In genomic region chr2:106115250-106115649, GRCh38 we compare ENCODE assay signal across 11 cellular contexts.
DNase-seq lines count a peak whose midpoint lies in the region; TF ChIP-seq lines count a peak whose summit lies in the region.
"Had no signal": no experiment of that assay in that cellular context is flagged by ENCODE, and none has a peak within 500 bp of the region (broad histone marks: within the 10 kb centered on the region; RNA-seq: fewer than 3 reads in every experiment).

No MANE protein-coding gene starts in this region.

- 34% methylated on average over 2 of the region's 2 CpGs for WGBS in smooth muscle cell (ENCODE audit: low lambda C conversion rate)

- H3K36me3 ChIP-seq in smooth muscle cell (ENCODE audit: low read depth): no peaks in the 10 kb centered on the region

- TF ChIP-seq RAD21 in Ishikawa (IDR thresholded peaks at IDR 0.05; ENCODE audit: low read depth): no peak

- H3K27ac ChIP-seq in smooth muscle cell (ENCODE audit: low read depth): no peak overlapping the region

- no peak for DNase-seq in activated T-cell treated with anti-CD3 and anti-CD28 coated beads, Interleukin-2, amount 50 U/mL, for 24 hours
- no peak for DNase-seq in activated T-cell treated with anti-CD3 and anti-CD28 coated beads for 4 hours
- no peak for DNase-seq in chondrocyte (ENCODE audit: low spot score)
- DNase-seq in NCI-H2227 (lab: John Stamatoyannopoulos, UW; ENCODE audit: unreplicated experiment): no peak
- no peak for DNase-seq in smooth muscle cell (lab: John Stamatoyannopoulos, UW; ENCODE audit: unreplicated experiment)
- DNase-seq in midbrain (lab: John Stamatoyannopoulos, UW): no peak
- DNase-seq: activated T-cell treated with anti-CD3 and anti-CD28 coated beads, Interleukin-2, amount 50 U/mL, for 4 hours had no signal

- TF ChIP-seq CTCF in chondrocyte (IDR thresholded peaks at IDR 0.05): no peak
- TF ChIP-seq CTCF in smooth muscle cell (IDR thresholded peaks at IDR 0.05; ENCODE audit: borderline replicate concordance, insufficient read depth, poor library complexity, severe bottlenecking): no peak

- H3K4me1 Mint-ChIP-seq in activated T-cell treated with anti-CD3 and anti-CD28 coated beads, Interleukin-2, amount 50 U/mL, for 24 hours (ENCODE audit: low read depth): peaks cover 13% of the 10 kb centered on the region
- peaks cover 10% of the 10 kb centered on the region for H3K4me1 Mint-ChIP-seq in chondrocyte (ENCODE audit: low read depth)
- H3K4me1 Mint-ChIP-seq in stimulated activated naive CD8-positive, alpha-beta T cell treated with anti-CD3 and anti-CD28 coated beads, Interleukin-15, Interleukin-2, amounts not matched to agents 100 ng/mL and 50 ng/mL, for 24 hours (ENCODE audit: low read depth): peaks cover 15% of the 10 kb centered on the region

- H3K4me2 ChIP-seq in smooth muscle cell: no peak overlapping the region

- H3K27me3 ChIP-seq in smooth muscle cell (ENCODE audit: low read depth): no peaks in the 10 kb centered on the region

- H4K20me1 ChIP-seq in smooth muscle cell (ENCODE audit: low read depth): peaks cover 39% of the 10 kb centered on the region

- H3K9ac ChIP-seq in smooth muscle cell (ENCODE audit: low read depth): no peak overlapping the region

- H2AFZ ChIP-seq in smooth muscle cell (ENCODE audit: low read depth): no peak overlapping the region

- no peaks in the 10 kb centered on the region for H3K9me3 Mint-ChIP-seq in activated T-cell treated with anti-CD3 and anti-CD28 coated beads, Interleukin-2, amount 50 U/mL, for 24 hours
- no peaks in the 10 kb centered on the region for H3K9me3 Mint-ChIP-seq in chondrocyte (ENCODE audit: low read depth)
- H3K9me3 Mint-ChIP-seq in stimulated activated naive CD8-positive, alpha-beta T cell treated with anti-CD3 and anti-CD28 coated beads, Interleukin-15, Interleukin-2, amounts not matched to agents 100 ng/mL and 50 ng/mL, for 24 hours: no peaks in the 10 kb centered on the region
- H3K9me3 Mint-ChIP-seq: activated T-cell treated with anti-CD3 and anti-CD28 coated beads, Interleukin-2, amount 50 U/mL, for 4 hours; IgD-negative memory B cell had no signal

- peaks cover 4% of the 10 kb centered on the region for H3K4me1 ChIP-seq in smooth muscle cell (ENCODE audit: low read depth)

- H3K9me3 ChIP-seq in smooth muscle cell (replicated peaks; ENCODE audit: low read depth): no peaks in the 10 kb centered on the region

- H3K79me2 ChIP-seq in smooth muscle cell (ENCODE audit: low read depth): no peaks in the 10 kb centered on the region

- no peaks in the 10 kb centered on the region for H3F3A ChIP-seq in smooth muscle cell (ENCODE audit: low read depth)

- TF ChIP-seq EP300 in Ishikawa (IDR thresholded peaks at IDR 0.05; ENCODE audit: borderline replicate concordance): peak; percentile 13; the same call in 1 of the 2 replicates

- H3K4me3 Mint-ChIP-seq in activated T-cell treated with anti-CD3 and anti-CD28 coated beads, Interleukin-2, amount 50 U/mL, for 24 hours: no peak overlapping the region
- no peak overlapping the region for H3K4me3 Mint-ChIP-seq in chondrocyte (ENCODE audit: unreplicated experiment)
- H3K4me3 Mint-ChIP-seq in stimulated activated naive CD8-positive, alpha-beta T cell treated with anti-CD3 and anti-CD28 coated beads, Interleukin-15, Interleukin-2, amounts not matched to agents 100 ng/mL and 50 ng/mL, for 24 hours: no peak overlapping the region
- H3K4me3 Mint-ChIP-seq: activated T-cell treated with anti-CD3 and anti-CD28 coated beads, Interleukin-2, amount 50 U/mL, for 4 hours; B cell; IgD-negative memory B cell had no signal

- no peaks in the 10 kb centered on the region for H3K27me3 Mint-ChIP-seq in activated T-cell treated with anti-CD3 and anti-CD28 coated beads, Interleukin-2, amount 50 U/mL, for 24 hours
- no peaks in the 10 kb centered on the region for H3K27me3 Mint-ChIP-seq in chondrocyte (ENCODE audit: low read depth)
- H3K27me3 Mint-ChIP-seq in stimulated activated naive CD8-positive, alpha-beta T cell treated with anti-CD3 and anti-CD28 coated beads, Interleukin-15, Interleukin-2, amounts not matched to agents 100 ng/mL and 50 ng/mL, for 24 hours: no peaks in the 10 kb centered on the region
- H3K27me3 Mint-ChIP-seq: B cell, IgD-negative memory B cell had no signal

- H3K27ac Mint-ChIP-seq in activated T-cell treated with anti-CD3 and anti-CD28 coated beads, Interleukin-2, amount 50 U/mL, for 24 hours: peak overlapping the region; percentile 87
- peak overlapping the region; percentile 29 for H3K27ac Mint-ChIP-seq in chondrocyte (ENCODE audit: unreplicated experiment)
- peak overlapping the region; percentile 59 for H3K27ac Mint-ChIP-seq in stimulated activated naive CD8-positive, alpha-beta T cell treated with anti-CD3 and anti-CD28 coated beads, Interleukin-15, Interleukin-2, amounts not matched to agents 100 ng/mL and 50 ng/mL, for 24 hours
- H3K27ac Mint-ChIP-seq: B cell had no signal

- H3K36me3 Mint-ChIP-seq in activated T-cell treated with anti-CD3 and anti-CD28 coated beads, Interleukin-2, amount 50 U/mL, for 24 hours (ENCODE audit: low read depth): peaks cover 66% of the 10 kb centered on the region
- peaks cover 12% of the 10 kb centered on the region for H3K36me3 Mint-ChIP-seq in chondrocyte (ENCODE audit: low read depth)
- H3K36me3 Mint-ChIP-seq in stimulated activated naive CD8-positive, alpha-beta T cell treated with anti-CD3 and anti-CD28 coated beads, Interleukin-15, Interleukin-2, amounts not matched to agents 100 ng/mL and 50 ng/mL, for 24 hours (ENCODE audit: low read depth): peaks cover 22% of the 10 kb centered on the region

- no peak overlapping the region for H3K4me3 ChIP-seq in smooth muscle cell

TF ChIP-seq in Ishikawa, 13 proteins besides CTCF, POLR2A, EP300 and RAD21:
- no peak for TF ChIP-seq TAF1 (IDR thresholded peaks at IDR 0.05; ENCODE audit: low read depth)
- peak; percentile 25; the same call in 1 of the 2 replicates for TF ChIP-seq TCF12 (IDR thresholded peaks at IDR 0.05; ENCODE audit: low read depth)
- peak; percentile 56; the same call in 1 of the 2 replicates for TF ChIP-seq REST (IDR thresholded peaks at IDR 0.05; ENCODE audit: low read depth)

Comparison
In these comparisons a context has a peak if more than half of its experiments do, and no peak if none do; other contexts are left out.
1. H3K27ac Mint-ChIP-seq: peak in every context shown above with its lines; median percentile 87 in activated T-cell treated with anti-CD3 and anti-CD28 coated beads, Interleukin-2, amount 50 U/mL, for 24 hours; 59 in stimulated activated naive CD8-positive, alpha-beta T cell treated with anti-CD3 and anti-CD28 coated beads, Interleukin-15, Interleukin-2, amounts not matched to agents 100 ng/mL and 50 ng/mL, for 24 hours; 29 in chondrocyte.